25 cellular contexts compared by ENCODE assay signal in the genomic region with DNA sequence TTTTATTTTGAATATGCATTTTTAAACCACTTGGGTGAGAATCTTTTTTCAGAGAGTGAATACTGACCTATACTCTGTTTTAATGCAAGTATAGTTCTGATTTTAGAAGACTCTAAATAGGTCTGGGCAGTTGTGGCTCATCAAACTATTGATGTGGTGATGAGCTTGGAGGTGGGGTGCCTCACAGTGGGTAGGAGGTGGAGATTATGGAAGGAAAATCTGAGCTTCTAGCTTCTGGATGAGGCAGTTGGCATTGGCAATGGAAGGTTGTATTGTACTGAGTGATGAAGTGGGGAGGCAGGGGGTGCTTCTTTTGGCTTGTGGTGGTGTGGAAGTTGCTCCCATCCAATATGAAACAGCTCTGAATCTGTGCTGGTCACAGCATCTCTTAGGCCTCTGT.
"Had no signal": no experiment of that assay in that cellular context is flagged by ENCODE, and none has a peak within 500 bp of the region (broad histone marks: within the 10 kb centered on the region; RNA-seq: fewer than 3 reads in every experiment).

No MANE protein-coding gene starts in this region.

- H3K9me3 Mint-ChIP-seq: natural killer cell treated with Interleukin-12 subunit alpha and Interleukin-12 subunit beta and Interleukin-15 and Interleukin-18, amount 100 ng/mL, for 72 hours had no signal

- ATAC-seq: activated CD4-positive, CD25-positive, alpha-beta regulatory T cell treated with anti-CD3 and anti-CD28 coated beads, Interleukin-2, amount 50 U/mL, for 24 hours; esophagus mucosa; left cardiac atrium; left ventricle myocardium superior; mucosa of descending colon; natural killer cell treated with Interleukin-12 subunit alpha and Interleukin-12 subunit beta and Interleukin-15 and Interleukin-18, amount 100 ng/mL, for 72 hours; right cardiac atrium had no signal

- H3K27me3 ChIP-seq: breast epithelium, testis, transverse colon had no signal

- DNase-seq: activated CD4-positive, alpha-beta T cell treated with anti-CD3 and anti-CD28 coated beads, Interleukin-2, amount 50 U/mL, for 1 hour; activated CD8-positive, alpha-beta memory T cell treated with anti-CD3 and anti-CD28 coated beads for 24 hours; activated naive CD4-positive, alpha-beta T cell treated with Interleukin-2 at 50 U/mL for 16 hours; activated T-cell treated with anti-CD3 and anti-CD28 coated beads, Interleukin-2, amount 50 U/mL, for 1 hour; amygdala; central memory CD4-positive, alpha-beta T cell; foreskin fibroblast; head of caudate nucleus; hippocampal formation; left cardiac atrium; left ventricle myocardium superior; mucosa of descending colon; posterior cingulate gyrus; right cardiac atrium; stimulated activated CD4-positive, alpha-beta T cell treated with anti-CD3 and anti-CD28 coated beads, Interleukin-15, amount 100 ng/mL, for 24 hours; stimulated activated CD4-positive, alpha-beta T cell treated with anti-CD3 and anti-CD28 coated beads, Interleukin-2, amount 100 ng/mL, for 24 hours; stimulated activated naive CD4-positive, alpha-beta T cell; T-helper 9 cell; testis; transverse colon had no signal

- H3K4me3 ChIP-seq: breast epithelium, mucosa of descending colon, testis, transverse colon had no signal

- H3K27me3 Mint-ChIP-seq: natural killer cell treated with Interleukin-12 subunit alpha and Interleukin-12 subunit beta and Interleukin-15 and Interleukin-18, amount 100 ng/mL, for 72 hours had no signal

- H3K27ac ChIP-seq: breast epithelium, testis, transverse colon, VCaP had no signal

- H3K4me3 Mint-ChIP-seq: natural killer cell treated with Interleukin-12 subunit alpha and Interleukin-12 subunit beta and Interleukin-15 and Interleukin-18, amount 100 ng/mL, for 72 hours had no signal

- H3K4me1 ChIP-seq: breast epithelium, testis had no signal

- H3K9me3 ChIP-seq: breast epithelium, mucosa of descending colon, testis, transverse colon had no signal
